1 cellular context compared by ENCODE assay signal in the genomic region with DNA sequence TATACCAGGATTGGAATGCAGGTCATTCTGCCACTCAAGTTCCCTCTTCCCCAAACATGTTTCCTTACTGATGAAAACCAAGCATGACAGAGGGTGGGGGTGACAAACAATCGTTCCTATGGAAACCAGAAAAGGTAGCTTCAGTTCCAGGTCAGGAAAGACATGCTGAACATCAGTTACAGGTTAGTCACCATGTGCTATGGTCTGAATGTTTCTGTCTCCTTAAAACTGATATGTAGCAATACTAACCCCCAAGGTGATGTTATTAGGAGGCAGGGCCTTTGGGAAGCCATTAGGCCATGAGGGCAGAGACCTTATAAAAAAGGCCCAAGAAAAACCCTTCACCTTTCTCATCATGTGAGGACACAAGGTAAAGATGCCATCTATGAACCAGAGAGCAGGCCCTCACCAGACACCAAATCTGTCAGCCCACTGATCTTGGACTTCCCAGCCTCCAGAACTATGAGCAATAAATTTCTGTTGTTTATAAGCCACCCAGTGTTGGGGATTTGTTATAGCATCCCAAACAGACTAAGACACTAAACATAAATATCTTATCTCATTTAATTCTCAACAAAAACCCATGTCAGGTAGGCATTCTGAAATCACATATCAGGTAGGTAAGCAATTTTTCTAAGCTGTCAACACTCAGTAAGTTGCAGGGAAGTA.
A peak's percentile ranks its signal among the peaks of the same experiment; 100 is the strongest.
TF ChIP-seq lines count a peak whose summit lies in the region.

No MANE protein-coding gene starts in this region.

TF ChIP-seq in HCT116, 20 proteins besides CTCF, POLR2A, EP300 and RAD21:
- no peak for TF ChIP-seq YY1 (IDR thresholded peaks at IDR 0.05; ENCODE audit: extremely low read depth, insufficient replicate concordance, low read depth, low read length)
- peak; percentile 27; the same call in 1 of the 2 replicates for TF ChIP-seq CBX3 (IDR thresholded peaks at IDR 0.05; ENCODE audit: low read depth)
